Comparison of ENCODE assay signal across 8 cellular contexts in the genomic region with DNA sequence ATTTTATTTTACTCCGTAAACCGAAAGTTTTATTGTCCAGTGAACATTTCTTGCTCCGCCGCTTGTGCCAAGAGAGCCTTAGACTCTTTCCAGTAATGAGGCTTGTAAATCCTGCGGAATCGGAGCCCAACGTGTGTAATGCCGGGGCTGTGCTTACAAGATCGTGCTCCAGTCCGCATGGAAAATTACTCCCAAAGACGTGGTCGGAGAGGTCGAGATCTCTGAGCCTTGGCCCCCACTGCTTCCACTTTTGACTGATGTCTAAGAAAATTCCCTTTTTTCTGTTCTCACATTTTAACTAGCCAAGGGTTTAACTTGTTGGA. TPM values are rescaled to one million over a fixed set of nuclear protein-coding genes. Genes with fewer than 3 reads are reported as not detected.
DNase-seq lines count a peak whose midpoint lies in the region; ATAC-seq and TF ChIP-seq lines count a peak whose summit lies in the region.

No MANE protein-coding gene starts in this region.

- no peak for TF ChIP-seq EP300 in upper lobe of left lung (IDR thresholded peaks at IDR 0.05)

- no peak for ATAC-seq in central memory CD8-positive, alpha-beta T cell (replicated peaks; ENCODE audit: extremely low read depth, poor library complexity, severe bottlenecking)
- ATAC-seq in lower lobe of right lung (peak; percentile 5 to 40), upper lobe of left lung (ENCODE audit: low FRiP score in 2 of 2) (peak in 1 of 2 donors; percentile 31)

- no peak for TF ChIP-seq POLR2A in upper lobe of left lung (IDR thresholded peaks at IDR 0.05)

- H3K36me3 ChIP-seq in HUES6 (ENCODE audit: control insufficient read depth, insufficient read depth, low read length) (no peaks in the 10 kb centered on the region), lower lobe of right lung (no peaks in the 10 kb centered on the region), upper lobe of left lung (no peaks in the 10 kb centered on the region)
- no peaks in the 10 kb centered on the region for H3K36me3 ChIP-seq in effector memory CD4-positive, alpha-beta T cell (ENCODE audit: control insufficient read depth, insufficient read depth, low read length)

- H3K4me1 Mint-ChIP-seq in central memory CD8-positive, alpha-beta T cell: no peaks in the 10 kb centered on the region

- H3K9ac ChIP-seq in HUES6 (ENCODE audit: low read length): peak overlapping the region; percentile 83

- intact Hi-C loops in lower lobe of right lung (cut with DNase I): no loop called here

- no peaks in the 10 kb centered on the region for H3K36me3 Mint-ChIP-seq in central memory CD8-positive, alpha-beta T cell (ENCODE audit: insufficient read depth)

- H3K27ac ChIP-seq in HUES6 (ENCODE audit: low read depth, low read length): peak overlapping the region; percentile 59; the same call in 1 of the 2 replicates
- H3K27ac ChIP-seq in lower lobe of right lung: peak overlapping the region; percentile 94
- peak overlapping the region; percentile 89 to 96 (median 92) for H3K27ac ChIP-seq in upper lobe of left lung
- H3K27ac ChIP-seq in effector memory CD4-positive, alpha-beta T cell (ENCODE audit: insufficient read depth, low read length, poor library complexity, severe bottlenecking): no peak overlapping the region

- H3K9me3 ChIP-seq in HUES6 (ENCODE audit: control insufficient read depth, insufficient read depth, low read depth, low read length) (no peaks in the 10 kb centered on the region), lower lobe of right lung (no peaks in the 10 kb centered on the region), upper lobe of left lung (no peaks in the 10 kb centered on the region)
- H3K9me3 ChIP-seq in effector memory CD4-positive, alpha-beta T cell (ENCODE audit: control insufficient read depth, low read length): no peaks in the 10 kb centered on the region

- H3K4me1 ChIP-seq in HUES6 (ENCODE audit: control insufficient read depth, insufficient read depth, low read length): peaks cover 42% of the 10 kb centered on the region
- peaks cover 22% of the 10 kb centered on the region for H3K4me1 ChIP-seq in lower lobe of right lung
- peaks cover 5 to 21% (median 16%) of the 10 kb centered on the region in 4 donors for H3K4me1 ChIP-seq in upper lobe of left lung
- no peaks in the 10 kb centered on the region for H3K4me1 ChIP-seq in effector memory CD4-positive, alpha-beta T cell (ENCODE audit: control insufficient read depth, insufficient read depth, low read length, poor library complexity, severe bottlenecking)

- DNase-seq in AG10803 (ENCODE audit: low read depth) (peak; percentile 71), lower lobe of right lung (no peak), upper lobe of left lung (peak in 1 of 2 donors; percentile 30), NCI-H345 treated with DMSO at 0.1 percent for 48 hours (lab: John Stamatoyannopoulos, UW; ENCODE audit: unreplicated experiment) (no peak)
- no peak for DNase-seq in central memory CD8-positive, alpha-beta T cell (ENCODE audit: low spot score in 2 of 2)
- DNase-seq in effector memory CD4-positive, alpha-beta T cell: no peak
- DNase-seq in activated CD8-positive, alpha-beta memory T cell treated with anti-CD3 and anti-CD28 coated beads for 24 hours: no peak

- no peaks in the 10 kb centered on the region for H3K9me3 Mint-ChIP-seq in central memory CD8-positive, alpha-beta T cell

- WGBS in upper lobe of left lung, 2 donors: 6 to 14% methylated on average over 13 of the region's 13 CpGs

- peaks cover 14% of the 10 kb centered on the region; the same call in 1 of the 2 replicates for H3K27me3 ChIP-seq in HUES6 (ENCODE audit: control insufficient read depth, insufficient read depth, low read length)
- no peaks in the 10 kb centered on the region for H3K27me3 ChIP-seq in lower lobe of right lung (ENCODE audit: low read depth)
- no peaks in the 10 kb centered on the region for H3K27me3 ChIP-seq in upper lobe of left lung
- peaks cover 4% of the 10 kb centered on the region for H3K27me3 ChIP-seq in effector memory CD4-positive, alpha-beta T cell (replicated peaks; ENCODE audit: control insufficient read depth, insufficient read depth, low read length, poor library complexity, severe bottlenecking)

- TF ChIP-seq CTCF in AG10803 (conservative IDR thresholded peaks at IDR 0.05; ENCODE audit: low read length): no peak
- no peak for TF ChIP-seq CTCF in lower lobe of right lung (IDR thresholded peaks at IDR 0.05)
- no peak for TF ChIP-seq CTCF in upper lobe of left lung (IDR thresholded peaks at IDR 0.05)

- peak overlapping the region; percentile 88 for H3K4me3 ChIP-seq in AG10803 (ENCODE audit: low read length)
- peak overlapping the region; percentile 72 for H3K4me3 ChIP-seq in HUES6 (ENCODE audit: low read depth, low read length)
- peak overlapping the region; percentile 84 for H3K4me3 ChIP-seq in lower lobe of right lung
- peak overlapping the region in 3 of 4 donors; percentile 60 to 82 (median 72) for H3K4me3 ChIP-seq in upper lobe of left lung
- H3K4me3 ChIP-seq in effector memory CD4-positive, alpha-beta T cell (ENCODE audit: insufficient read depth, low read depth, low read length, poor library complexity, severe bottlenecking): no peak overlapping the region

- H3K27me3 Mint-ChIP-seq in central memory CD8-positive, alpha-beta T cell: peaks cover 42% of the 10 kb centered on the region

- H3K27ac Mint-ChIP-seq in central memory CD8-positive, alpha-beta T cell (ENCODE audit: low read depth): no peak overlapping the region

- peak overlapping the region; percentile 14 for H3K4me3 Mint-ChIP-seq in central memory CD8-positive, alpha-beta T cell

RNA-seq across cellular contexts. Expression of gene PLOD2, which starts 0.7 kb away (rescaled TPM):
- 17.9 TPM for total RNA-seq in lower lobe of right lung
- total RNA-seq in upper lobe of left lung: 10 to 100 TPM in 5 of 6 donors, 1 to 10 TPM in 1; 6.8 to 30.7 (median 18.1) TPM
